ENCODE assay signal across 1 cellular context in the genomic region with DNA sequence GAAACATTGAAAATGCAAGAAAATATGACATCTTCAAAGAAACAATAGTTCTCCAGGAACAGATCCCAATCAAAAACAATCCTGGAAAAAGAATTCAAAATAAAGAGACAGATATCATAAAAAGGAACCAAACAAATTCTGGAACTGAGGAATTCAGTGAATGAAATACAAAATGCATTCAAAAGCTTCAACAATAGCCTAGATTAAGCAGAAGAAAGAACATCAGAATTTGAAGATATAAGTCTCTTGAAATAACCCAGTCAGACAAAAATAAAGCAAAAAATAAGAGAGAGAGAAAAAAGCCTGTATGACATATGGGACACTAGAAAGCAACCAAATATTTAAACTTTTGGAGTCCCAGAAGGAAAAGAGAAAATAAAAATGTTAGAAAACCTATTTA.
A peak's percentile ranks its signal among the peaks of the same experiment; 100 is the strongest.
TF ChIP-seq lines count a peak whose summit lies in the region.

No MANE protein-coding gene starts in this region.

TF ChIP-seq in K562, 482 proteins besides CTCF, POLR2A, EP300 and RAD21 (continued from another document):
- TF ChIP-seq, protein P1, sequence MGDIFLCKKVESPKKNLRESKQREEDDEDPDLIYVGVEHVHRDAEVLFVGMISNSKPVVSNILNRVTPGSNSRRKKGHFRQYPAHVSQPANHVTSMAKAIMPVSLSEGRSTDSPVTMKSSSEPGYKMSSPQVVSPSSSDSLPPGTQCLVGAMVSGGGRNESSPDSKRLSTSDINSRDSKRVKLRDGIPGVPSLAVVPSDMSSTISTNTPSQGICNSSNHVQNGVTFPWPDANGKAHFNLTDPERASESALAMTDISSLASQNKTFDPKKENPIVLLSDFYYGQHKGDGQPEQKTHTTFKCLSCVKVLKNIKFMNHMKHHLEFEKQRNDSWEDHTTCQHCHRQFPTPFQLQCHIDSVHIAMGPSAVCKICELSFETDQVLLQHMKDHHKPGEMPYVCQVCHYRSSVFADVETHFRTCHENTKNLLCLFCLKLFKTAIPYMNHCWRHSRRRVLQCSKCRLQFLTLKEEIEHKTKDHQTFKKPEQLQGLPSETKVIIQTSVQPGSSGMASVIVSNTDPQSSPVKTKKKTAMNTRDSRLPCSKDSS (IDR thresholded peaks at IDR 0.05; ENCODE audit: low read depth, partially characterized antibody), result peak; percentile 37
